Comparison of ENCODE assay signal across 8 cellular contexts in the genomic region with DNA sequence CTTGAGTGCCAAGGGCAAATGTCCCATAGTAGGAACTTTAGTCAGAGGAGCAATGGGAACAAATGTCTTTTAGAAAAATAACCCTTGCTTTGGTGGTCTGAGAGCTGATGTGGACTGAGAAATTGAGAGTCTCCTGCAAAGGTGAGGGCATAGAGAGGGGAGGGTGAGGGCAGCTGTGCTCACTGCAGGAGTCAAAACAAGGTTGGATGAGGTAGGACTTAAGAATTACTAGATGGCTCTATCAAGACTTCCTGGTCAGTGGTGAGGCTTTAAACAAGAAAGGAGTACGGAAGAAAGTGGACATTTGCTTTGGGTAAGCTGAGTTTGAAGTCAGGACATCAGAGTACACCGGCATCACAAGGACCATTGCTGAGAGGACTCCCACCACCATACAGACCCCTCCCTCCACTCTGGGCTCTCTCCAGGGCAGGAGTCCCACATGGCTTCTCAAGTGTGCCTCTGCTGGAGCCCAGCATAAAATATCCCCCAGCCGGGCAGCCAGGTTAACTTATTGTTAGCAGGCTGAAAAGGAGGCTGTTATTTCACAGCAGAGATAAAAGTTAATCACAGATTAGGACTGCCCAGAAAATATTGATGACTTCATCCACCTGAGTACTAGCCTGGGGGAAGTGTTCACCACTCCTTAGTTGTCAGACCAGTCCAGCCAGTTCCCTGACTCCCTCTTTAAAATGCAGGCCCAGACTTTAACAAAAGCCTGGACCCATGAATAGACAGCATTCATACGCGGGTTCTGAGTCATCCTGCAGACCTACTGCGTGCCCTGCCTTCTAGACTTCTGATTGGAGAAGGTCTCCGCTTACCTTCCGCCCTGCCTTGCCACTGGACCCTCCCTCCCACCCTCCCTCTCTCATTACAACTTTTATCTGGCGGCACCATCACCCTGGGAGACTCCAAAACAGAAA.
DNase-seq lines count a peak whose midpoint lies in the region; ATAC-seq and TF ChIP-seq lines count a peak whose summit lies in the region.
"Not testable (repeated sequence)": the region's sequence is repeated elsewhere in the genome, so short reads cannot be mapped to it uniquely, and the experiment has no call there.

No MANE protein-coding gene starts in this region.

- H3K4me2 ChIP-seq in GM23338; PC-3 (ENCODE audit: low read length); trophoblast cell (ENCODE audit: low read length): not testable (repeated sequence)

- not testable (repeated sequence) for H3K9me3 ChIP-seq in PC-3 (ENCODE audit: low read length); trophoblast cell (ENCODE audit: insufficient read depth, low read depth, low read length)

- H3K4me1 ChIP-seq in GM23338 (ENCODE audit: insufficient read depth); PC-3 (ENCODE audit: insufficient read depth, low read length); trophoblast cell (ENCODE audit: control insufficient read depth in 1 of 2, insufficient read depth in 2 of 2, low read length in 2 of 2): not testable (repeated sequence)

- not testable (repeated sequence) for H2AK5ac ChIP-seq in trophoblast cell (ENCODE audit: low read length)

- 45 to 53% methylated on average over 6 of the region's 9 CpGs for WGBS in lower leg skin, 2 donors
- no CpG with 5 or more reads among the region's 9 CpGs for WGBS in trophoblast cell (ENCODE audit: extremely low coverage, insufficient coverage, insufficient read length)

- H3K79me2 ChIP-seq in GM23338 (replicated peaks; ENCODE audit: insufficient read depth); PC-3 (ENCODE audit: low read length); trophoblast cell (ENCODE audit: control insufficient read depth, insufficient read depth, low read length, poor library complexity): not testable (repeated sequence)

- H3K27me3 ChIP-seq in GM23338 (ENCODE audit: insufficient read depth); PC-3 (ENCODE audit: low read length); trophoblast cell (ENCODE audit: insufficient read depth, low read length): not testable (repeated sequence)

- not testable (repeated sequence) for H4K91ac ChIP-seq in trophoblast cell (ENCODE audit: low read depth, low read length)

- H3K4ac ChIP-seq in trophoblast cell (ENCODE audit: low read depth, low read length) = not testable (repeated sequence)

- H3K4me3 Mint-ChIP-seq in GM23338, type B pancreatic cell: not testable (repeated sequence)

- POLR2A ChIA-PET in PC-3 (lab: Charles Lee; ENCODE audit: unreplicated experiment) = not testable (repeated sequence)

- H3K36me3 ChIP-seq in GM23338 (ENCODE audit: insufficient read depth); PC-3 (ENCODE audit: low read depth, low read length); trophoblast cell (ENCODE audit: control insufficient read depth in 1 of 2, insufficient read depth in 2 of 2, low read length in 2 of 2): not testable (repeated sequence)

- peak; percentile 58 for DNase-seq in GM23338 (ENCODE audit: low spot score)
- DNase-seq in PC-3 = peak; percentile 94
- peak; percentile 1 to 84 for DNase-seq in T47D (ENCODE audit: low read depth in 1 of 2, low spot score in 1 of 2)
- DNase-seq in islet precursor cell = peak; percentile 98
- DNase-seq in lower leg skin (ENCODE audit: low spot score in 2 of 2) = peak; percentile 33 to 70
- peak; percentile 77 to 83 for DNase-seq in trophoblast cell
- DNase-seq in type B pancreatic cell (ENCODE audit: extremely low spot score, unreplicated experiment) = peak; percentile 48

- not testable (repeated sequence) for H3K27ac Mint-ChIP-seq in GM23338
- H3K27ac Mint-ChIP-seq in type B pancreatic cell = peak overlapping the region; percentile 61

- not testable (repeated sequence) for TF ChIP-seq CTCF in GM23338 (conservative IDR thresholded peaks at IDR 0.05; ENCODE audit: low read depth in 2 of 2); PC-3 (conservative IDR thresholded peaks at IDR 0.05; ENCODE audit: low read depth, low read length); lower leg skin (IDR thresholded peaks at IDR 0.05); type B pancreatic cell (conservative IDR thresholded peaks at IDR 0.05)

- H4K12ac ChIP-seq in trophoblast cell (ENCODE audit: low read depth, low read length) = not testable (repeated sequence)

- peaks cover 16% of the 10 kb centered on the region for H3K79me1 ChIP-seq in trophoblast cell (ENCODE audit: low read length)

- H3K27me3 Mint-ChIP-seq in GM23338 (ENCODE audit: insufficient read depth, low read depth, poor library complexity); type B pancreatic cell: not testable (repeated sequence)

- H3K4me3 ChIP-seq in GM23338; PC-3 (ENCODE audit: low read length); lower leg skin (ENCODE audit: low read depth, poor library complexity, severe bottlenecking); trophoblast cell (ENCODE audit: low read depth, low read length): not testable (repeated sequence)

- not testable (repeated sequence) for H3K23ac ChIP-seq in trophoblast cell (ENCODE audit: low read length)

- in situ Hi-C loops in T47D (cut with HindIII; ENCODE audit: low pct_unique_long_range_greater_than_20kb, low sequenced_read_pairs) = not testable (repeated sequence)

- H2BK120ac ChIP-seq in trophoblast cell (ENCODE audit: insufficient read depth, low read length, poor library complexity) = peak overlapping the region; percentile 33

- not testable (repeated sequence) for H2BK5ac ChIP-seq in trophoblast cell (ENCODE audit: low read depth, low read length, poor library complexity)

- not testable (repeated sequence) for H3K9me3 Mint-ChIP-seq in GM23338, type B pancreatic cell

- not testable (repeated sequence) for H3K14ac ChIP-seq in trophoblast cell (ENCODE audit: low read length)

- peak; percentile 92 for ATAC-seq in GM23338
- ATAC-seq in PC-3 = peak; percentile 86
- ATAC-seq in esophagus mucosa = peak; percentile 95

- intact Hi-C loops in PC-3 (cut with micrococcal nuclease); lower leg skin (cut with DNase I; ENCODE audit: low total_unique reads): not testable (repeated sequence)

- not testable (repeated sequence) for H2BK12ac ChIP-seq in trophoblast cell (ENCODE audit: low read length)

- not testable (repeated sequence) for H3K27ac ChIP-seq in GM23338 (ENCODE audit: low read depth)
- H3K27ac ChIP-seq in PC-3 (ENCODE audit: low read length) = peak overlapping the region; percentile 65
- H3K27ac ChIP-seq in trophoblast cell (ENCODE audit: low read depth, low read length) = peak overlapping the region; percentile 83

- H3F3A ChIP-seq in GM23338 (replicated peaks; ENCODE audit: low read depth); PC-3 (ENCODE audit: low read length, unreplicated experiment): not testable (repeated sequence)

- CTCF ChIA-PET in PC-3 (lab: Charles Lee) = not testable (repeated sequence)

- H2AFZ ChIP-seq in GM23338; PC-3 (ENCODE audit: low read length); trophoblast cell (ENCODE audit: insufficient read depth, low read length, poor library complexity): not testable (repeated sequence)

- BruUV-seq in PC-3 (replicated peaks; lab: Mats Ljungman, UMichigan) = TSS peak; percentile 26

- H3K18ac ChIP-seq in trophoblast cell (ENCODE audit: low read length) = not testable (repeated sequence)

- not testable (repeated sequence) for H3K4me1 Mint-ChIP-seq in GM23338; type B pancreatic cell (ENCODE audit: unreplicated experiment)

- H4K8ac ChIP-seq in trophoblast cell (ENCODE audit: low read depth, low read length) = not testable (repeated sequence)

- H3K9ac ChIP-seq in PC-3 (ENCODE audit: low read length); trophoblast cell (ENCODE audit: low read length): not testable (repeated sequence)

- not testable (repeated sequence) for H3K36me3 Mint-ChIP-seq in GM23338 (ENCODE audit: low read depth); type B pancreatic cell

- H3K9me2 ChIP-seq in GM23338 (ENCODE audit: insufficient read depth); PC-3 (replicated peaks; ENCODE audit: low read length): not testable (repeated sequence)

- not testable (repeated sequence) for H4K20me1 ChIP-seq in GM23338 (replicated peaks; ENCODE audit: insufficient read depth); PC-3 (ENCODE audit: low read length)

- TF ChIP-seq POLR2A in lower leg skin (IDR thresholded peaks at IDR 0.05) = not testable (repeated sequence)

Comparison
In these comparisons a context has a peak if more than half of its experiments do, and no peak if none do; other contexts are left out.
1. DNase-seq: peak in every context shown above with its lines; median percentile 98 in islet precursor cell; 94 in PC-3; 80 in trophoblast cell; 58 in GM23338; 52 in lower leg skin; 48 in type B pancreatic cell; 42 in T47D.